ENCODE assay signal across 9 cellular contexts in genomic region chr17:78356163-78356713, GRCh38. TPM values are rescaled to one million over a fixed set of nuclear protein-coding genes. Genes with fewer than 3 reads are reported as not detected.
DNase-seq lines count a peak whose midpoint lies in the region; ATAC-seq lines count a peak whose summit lies in the region.
"Had no signal": no experiment of that assay in that cellular context is flagged by ENCODE, and none has a peak within 500 bp of the region (broad histone marks: within the 10 kb centered on the region; RNA-seq: fewer than 3 reads in every experiment).

No MANE protein-coding gene starts in this region.

- no peak overlapping the region for H3K4me3 ChIP-seq in right cardiac atrium (ENCODE audit: low read length)

- ATAC-seq in HG03039 (IDR thresholded peaks at IDR 0.05; ENCODE audit: unreplicated experiment) (peak; percentile 35), right cardiac atrium (no peak)

- H3K27me3 ChIP-seq in right cardiac atrium (ENCODE audit: control insufficient read depth, insufficient read depth) = no peaks in the 10 kb centered on the region

- H3K9me3 ChIP-seq in right cardiac atrium (ENCODE audit: control insufficient read depth, low read length) = no peaks in the 10 kb centered on the region

- DNase-seq in DMS 273 (lab: John Stamatoyannopoulos, UW; ENCODE audit: unreplicated experiment) = peak; percentile 48
- no peak for DNase-seq in DMS 273 treated with DMSO at 0.1 percent for 48 hours (lab: John Stamatoyannopoulos, UW)
- peak; percentile 93 for DNase-seq in RPMI8226
- DNase-seq in activated T-helper 9 cell treated with anti-CD3 and anti-CD28 coated beads, Interleukin-2, amount 50 U/mL, for 16 hours (ENCODE audit: low read depth) = peak; percentile 83
- peak; percentile 37 to 68 (median 62) for DNase-seq in right cardiac atrium
- DNase-seq in stimulated activated CD4-positive, alpha-beta T cell treated with anti-CD3 and anti-CD28 coated beads, Interleukin-1b, Interleukin-23, amount 100 ng/mL, for 24 hours (ENCODE audit: low read depth in 4 of 4, low spot score in 1 of 4) = peak; percentile 70 to 88 (median 79)
- no peak for DNase-seq in pons (ENCODE audit: low spot score)

- no peak overlapping the region for H3K27ac ChIP-seq in right cardiac atrium (ENCODE audit: low read length)
- H3K27ac ChIP-seq: 22Rv1 had no signal

- 65% methylated on average over 15 of the region's 15 CpGs for WGBS in right cardiac atrium

- peaks cover 25% of the 10 kb centered on the region for H3K4me1 ChIP-seq in right cardiac atrium (ENCODE audit: control insufficient read depth, insufficient read depth, low read length)

- intact Hi-C loops in right cardiac atrium (cut with DNase I) = loop anchor here in 1 of 4 donors (5.0 kb wide), 1 partner anchor 64 kb away; no protein-coding TSS in a partner anchor

RNA-seq across cellular contexts. Expression of gene SOCS3, which starts 3.6 kb away (rescaled TPM):
- total RNA-seq in right cardiac atrium = 10 to 100 TPM in 3 of 4 donors, 1 to 10 TPM in 1; 6.6 to 51.2 (median 11.6) TPM
- polyA plus RNA-seq in right cardiac atrium = 52.6 TPM

RNA-seq across cellular contexts. Expression of gene PGS1, which starts 22.2 kb away (rescaled TPM):
- total RNA-seq in right cardiac atrium = 10 to 100 TPM; 20.2 to 22.2 (median 20.8) TPM
- 13.9 TPM for polyA plus RNA-seq in right cardiac atrium

Comparison
In these comparisons a context has a peak if more than half of its experiments do, and no peak if none do; other contexts are left out.
1. DNase-seq: peak in DMS 273 (single experiment), RPMI8226 (single experiment), activated T-helper 9 cell treated with anti-CD3 and anti-CD28 coated beads, Interleukin-2, amount 50 U/mL, for 16 hours (single experiment), right cardiac atrium (3 of 3) and stimulated activated CD4-positive, alpha-beta T cell treated with anti-CD3 and anti-CD28 coated beads, Interleukin-1b, Interleukin-23, amount 100 ng/mL, for 24 hours (4 of 4); none in DMS 273 treated with DMSO at 0.1 percent for 48 hours (single experiment) and pons (single experiment).